13 cellular contexts compared by ENCODE assay signal in genomic region chr1:27868556-27868931, GRCh38. TPM values are rescaled to one million over a fixed set of nuclear protein-coding genes. Genes with fewer than 3 reads are reported as not detected.
A peak's percentile ranks its signal among the peaks of the same experiment; 100 is the strongest.
DNase-seq lines count a peak whose midpoint lies in the region; ATAC-seq, FAIRE-seq and TF ChIP-seq lines count a peak whose summit lies in the region.
"Had no signal": no experiment of that assay in that cellular context is flagged by ENCODE, and none has a peak within 500 bp of the region (broad histone marks: within the 10 kb centered on the region; RNA-seq: fewer than 3 reads in every experiment).

No MANE protein-coding gene starts in this region.

- no peaks in the 10 kb centered on the region for H4K20me1 ChIP-seq in keratinocyte (ENCODE audit: control insufficient read depth, extremely low read depth, insufficient read depth, low read length)

- no peaks in the 10 kb centered on the region for H3K79me2 ChIP-seq in keratinocyte (ENCODE audit: control insufficient read depth, insufficient read depth, low read length)

- no peak overlapping the region for H3K9ac ChIP-seq in keratinocyte (ENCODE audit: control insufficient read depth, extremely low read depth, insufficient read depth, low read length)

- no peaks in the 10 kb centered on the region for H3K36me3 ChIP-seq in keratinocyte (ENCODE audit: control insufficient read depth in 2 of 2, extremely low read depth in 1 of 2, insufficient read depth in 2 of 2, low read length in 2 of 2)

- H3K36me3 Mint-ChIP-seq in activated naive CD4-positive, alpha-beta T cell treated with anti-CD3 and anti-CD28 coated beads, Interleukin-2, amount 10 ng/mL, durations not matched to agents 7 days and 5 days, result peaks cover 6% of the 10 kb centered on the region
- no peaks in the 10 kb centered on the region for H3K36me3 Mint-ChIP-seq in activated CD4-positive, alpha-beta memory T cell treated with anti-CD3 and anti-CD28 coated beads for 36 hours

- no peak overlapping the region for H3K4me3 ChIP-seq in keratinocyte (ENCODE audit: control insufficient read depth in 2 of 3, extremely low read depth in 1 of 3, insufficient read depth in 2 of 3, low read depth in 1 of 3, low read length in 3 of 3)
- H3K4me3 ChIP-seq: smooth muscle cell had no signal

- peak overlapping the region; percentile 65 for H3K4me3 Mint-ChIP-seq in activated naive CD4-positive, alpha-beta T cell treated with anti-CD3 and anti-CD28 coated beads, Interleukin-2, amount 10 ng/mL, durations not matched to agents 7 days and 5 days
- H3K4me3 Mint-ChIP-seq in activated CD4-positive, alpha-beta memory T cell treated with anti-CD3 and anti-CD28 coated beads for 36 hours, result peak overlapping the region; percentile 66
- H3K4me3 Mint-ChIP-seq: neural crest cell had no signal

- no peak for ATAC-seq in HG02571 (IDR thresholded peaks at IDR 0.05; ENCODE audit: unreplicated experiment)
- ATAC-seq in HG03039 (IDR thresholded peaks at IDR 0.05; ENCODE audit: unreplicated experiment), result no peak

- H3K9me3 ChIP-seq in keratinocyte (ENCODE audit: control insufficient read depth, low read depth, low read length), result no peaks in the 10 kb centered on the region

- no peak for TF ChIP-seq CTCF in keratinocyte (optimal IDR thresholded peaks at IDR 0.05 in 1 of 3, IDR thresholded peaks at IDR 0.05 in 1 of 3, conservative IDR thresholded peaks at IDR 0.05 in 1 of 3; ENCODE audit: extremely low read depth in 1 of 3, insufficient read depth in 2 of 3, low read length in 3 of 3)

- H2AFZ ChIP-seq in keratinocyte (ENCODE audit: control insufficient read depth, low read length), result peak overlapping the region; percentile 22

- intact Hi-C loops in activated CD4-positive, alpha-beta memory T cell treated with anti-CD3 and anti-CD28 coated beads for 36 hours (cut with micrococcal nuclease), result no loop called here

- H3K9me3 Mint-ChIP-seq in activated naive CD4-positive, alpha-beta T cell treated with anti-CD3 and anti-CD28 coated beads, Interleukin-2, amount 10 ng/mL, durations not matched to agents 7 days and 5 days, result no peaks in the 10 kb centered on the region
- H3K9me3 Mint-ChIP-seq in activated CD4-positive, alpha-beta memory T cell treated with anti-CD3 and anti-CD28 coated beads for 36 hours, result no peaks in the 10 kb centered on the region
- H3K9me3 Mint-ChIP-seq: neural crest cell had no signal

- DNase-seq in activated naive CD4-positive, alpha-beta T cell treated with anti-CD3 and anti-CD28 coated beads, Interleukin-2, amount 10 ng/mL, durations not matched to agents 7 days and 5 days, result peak; percentile 32
- no peak for DNase-seq in activated naive CD4-positive, alpha-beta T cell treated with anti-CD3 and anti-CD28 coated beads, Interleukin-2, amount 50 U/mL, for 16 hours
- no peak for DNase-seq in activated CD4-positive, alpha-beta memory T cell treated with anti-CD3 and anti-CD28 coated beads for 36 hours
- DNase-seq in keratinocyte (ENCODE audit: low read depth, low spot score) (no peak), substantia nigra (lab: John Stamatoyannopoulos, UW) (no peak), NCI-H345 (lab: John Stamatoyannopoulos, UW) (no peak)
- DNase-seq: cortex of kidney, NCI-H226 had no signal

- peaks cover 10% of the 10 kb centered on the region for H3K27me3 ChIP-seq in keratinocyte (ENCODE audit: control insufficient read depth, extremely low read depth, insufficient read depth, low read length)

- H3K27ac ChIP-seq in keratinocyte (ENCODE audit: control insufficient read depth, insufficient read depth, low read length), result no peak overlapping the region
- peak overlapping the region; percentile 68 for H3K27ac ChIP-seq in substantia nigra (ENCODE audit: low read depth, low read length, poor library complexity, severe bottlenecking)
- H3K27ac ChIP-seq: VCaP had no signal

- POLR2A ChIA-PET in activated CD4-positive, alpha-beta memory T cell treated with anti-CD3 and anti-CD28 coated beads for 36 hours (lab: Charles Lee), result no interaction called here

- H3K4me1 ChIP-seq in keratinocyte (ENCODE audit: control insufficient read depth, extremely low read depth, insufficient read depth, low read length), result peaks cover 24% of the 10 kb centered on the region

- no peaks in the 10 kb centered on the region for H3K27me3 Mint-ChIP-seq in activated naive CD4-positive, alpha-beta T cell treated with anti-CD3 and anti-CD28 coated beads, Interleukin-2, amount 10 ng/mL, durations not matched to agents 7 days and 5 days
- H3K27me3 Mint-ChIP-seq in activated CD4-positive, alpha-beta memory T cell treated with anti-CD3 and anti-CD28 coated beads for 36 hours, result no peaks in the 10 kb centered on the region

- H3K27ac Mint-ChIP-seq in activated naive CD4-positive, alpha-beta T cell treated with anti-CD3 and anti-CD28 coated beads, Interleukin-2, amount 10 ng/mL, durations not matched to agents 7 days and 5 days, result peak overlapping the region; percentile 97
- peak overlapping the region; percentile 97 for H3K27ac Mint-ChIP-seq in activated CD4-positive, alpha-beta memory T cell treated with anti-CD3 and anti-CD28 coated beads for 36 hours

- H3K4me1 Mint-ChIP-seq in activated naive CD4-positive, alpha-beta T cell treated with anti-CD3 and anti-CD28 coated beads, Interleukin-2, amount 10 ng/mL, durations not matched to agents 7 days and 5 days, result peaks cover 62% of the 10 kb centered on the region
- peaks cover 40% of the 10 kb centered on the region for H3K4me1 Mint-ChIP-seq in activated CD4-positive, alpha-beta memory T cell treated with anti-CD3 and anti-CD28 coated beads for 36 hours (ENCODE audit: low read depth)

- H3K4me2 ChIP-seq in keratinocyte (ENCODE audit: control insufficient read depth, extremely low read depth, insufficient read depth, low read depth, low read length), result no peak overlapping the region
- H3K4me2 ChIP-seq: smooth muscle cell had no signal

- dilution Hi-C loops in keratinocyte (cut with MboI; ENCODE audit: extremely low pct_ligation_motif_present, low sequenced_read_pairs), result no loop called here

- H3K9me1 ChIP-seq in keratinocyte (ENCODE audit: control insufficient read depth, extremely low read depth, insufficient read depth, low read length), result no peaks in the 10 kb centered on the region

- CTCF ChIA-PET in activated naive CD4-positive, alpha-beta T cell treated with anti-CD3 and anti-CD28 coated beads, Interleukin-2, amount 10 ng/mL, durations not matched to agents 7 days and 5 days (lab: Charles Lee), result interaction anchor here (1.1 kb wide), 1 partner anchor 12 kb away, joined by 3 read pairs; no protein-coding TSS in a partner anchor
- CTCF ChIA-PET in activated CD4-positive, alpha-beta memory T cell treated with anti-CD3 and anti-CD28 coated beads for 36 hours (lab: Charles Lee), result no interaction called here

- no peak for FAIRE-seq in keratinocyte (lab: Jason Lieb, UNC)

RNA-seq across cellular contexts. Expression of gene THEMIS2, which starts 3.8 kb away (rescaled TPM):
- total RNA-seq in activated CD4-positive, alpha-beta memory T cell treated with anti-CD3 and anti-CD28 coated beads for 36 hours, result 10 to 100 TPM; 27.4 to 29.3 TPM
- polyA plus RNA-seq in keratinocyte, result 1.3 to 3.5 TPM (median 1.6 TPM) in 3 replicates
- 0.64 TPM for polyA plus RNA-seq in keratinocyte (2011; ENCODE audit: low read depth)
- 2.0 TPM in 2 replicates for polyA plus RNA-seq in keratinocyte (2011; cell fraction: cytosol; rRNA removed)
- polyA plus RNA-seq in keratinocyte (2011; cell fraction: nucleus; rRNA removed), result 2.1 and 2.3 TPM in 2 replicates
- polyA plus RNA-seq in keratinocyte (2012; ENCODE audit: low replicate concordance), result 1.6 and 2.2 TPM in 2 replicates
- polyA minus RNA-seq in keratinocyte, result 0.83 to 10.4 TPM (median 4.0 TPM) in 3 replicates
- 3.1 TPM for polyA minus RNA-seq in keratinocyte (2011; cell fraction: cytosol; rRNA and poly(A)+ RNA removed)
- 1.5 and 2.2 TPM in 2 replicates for polyA minus RNA-seq in keratinocyte (2011; cell fraction: nucleus; rRNA and poly(A)+ RNA removed)

RNA-seq across cellular contexts. Expression of gene PPP1R8, which starts 38.0 kb away (rescaled TPM):
- total RNA-seq in activated CD4-positive, alpha-beta memory T cell treated with anti-CD3 and anti-CD28 coated beads for 36 hours, result 10 to 100 TPM; 42.9 to 43.8 TPM
- polyA plus RNA-seq in keratinocyte, result 47.3 to 56.2 TPM (median 48.2 TPM) in 3 replicates
- 72.7 TPM for polyA plus RNA-seq in keratinocyte (2011; ENCODE audit: low read depth)
- polyA plus RNA-seq in keratinocyte (2011; cell fraction: cytosol; rRNA removed), result 38.5 and 46.3 TPM in 2 replicates
- polyA plus RNA-seq in keratinocyte (2011; cell fraction: nucleus; rRNA removed), result 36.4 and 38.9 TPM in 2 replicates
- 24.1 and 35.5 TPM in 2 replicates for polyA plus RNA-seq in keratinocyte (2012; ENCODE audit: low replicate concordance)
- 51.5 to 80.9 TPM (median 56.9 TPM) in 3 replicates for polyA minus RNA-seq in keratinocyte
- 32.8 TPM for polyA minus RNA-seq in keratinocyte (2011; cell fraction: cytosol; rRNA and poly(A)+ RNA removed)
- 13.1 and 34.5 TPM in 2 replicates for polyA minus RNA-seq in keratinocyte (2011; cell fraction: nucleus; rRNA and poly(A)+ RNA removed)

RNA-seq across cellular contexts. Expression of gene RPA2, which starts 45.8 kb away (rescaled TPM):
- total RNA-seq in activated CD4-positive, alpha-beta memory T cell treated with anti-CD3 and anti-CD28 coated beads for 36 hours, result 10 to 100 TPM; 90.2 to 94.8 TPM
- polyA plus RNA-seq in keratinocyte, result 24.5 to 35.4 TPM (median 30.1 TPM) in 3 replicates
- 14.7 TPM for polyA plus RNA-seq in keratinocyte (2011; ENCODE audit: low read depth)
- 18.3 and 28.2 TPM in 2 replicates for polyA plus RNA-seq in keratinocyte (2011; cell fraction: cytosol; rRNA removed)
- polyA plus RNA-seq in keratinocyte (2011; cell fraction: nucleus; rRNA removed), result 15.9 and 19.4 TPM in 2 replicates
- polyA plus RNA-seq in keratinocyte (2012; ENCODE audit: low replicate concordance), result 19.9 and 22.1 TPM in 2 replicates
- 9.4 to 11.7 TPM (median 10.8 TPM) in 3 replicates for polyA minus RNA-seq in keratinocyte
- 13.2 TPM for polyA minus RNA-seq in keratinocyte (2011; cell fraction: cytosol; rRNA and poly(A)+ RNA removed)
- polyA minus RNA-seq in keratinocyte (2011; cell fraction: nucleus; rRNA and poly(A)+ RNA removed), result 5.4 and 10.9 TPM in 2 replicates
